ENCODE assay signal across 9 cellular contexts in genomic region chr2:54704688-54705605, GRCh38. TPM values are rescaled to one million over a fixed set of nuclear protein-coding genes. Genes with fewer than 3 reads are reported as not detected.
DNase-seq lines count a peak whose midpoint lies in the region; ATAC-seq and TF ChIP-seq lines count a peak whose summit lies in the region.
"Had no signal": no experiment of that assay in that cellular context is flagged by ENCODE, and none has a peak within 500 bp of the region (broad histone marks: within the 10 kb centered on the region; RNA-seq: fewer than 3 reads in every experiment).

No MANE protein-coding gene starts in this region.

- H3K9me3 ChIP-seq in PC-3 (ENCODE audit: low read length) = no peaks in the 10 kb centered on the region

- H3K4me1 Mint-ChIP-seq in effector memory CD8-positive, alpha-beta T cell (ENCODE audit: low read depth in 2 of 2) = peaks cover 0 to 3% of the 10 kb centered on the region in 2 donors

- no peak overlapping the region for H3K4me2 ChIP-seq in PC-3 (ENCODE audit: low read length)

- no peaks in the 10 kb centered on the region for H3K4me1 ChIP-seq in PC-3 (ENCODE audit: insufficient read depth, low read length)

- H3K36me3 Mint-ChIP-seq in effector memory CD8-positive, alpha-beta T cell (ENCODE audit: insufficient read depth) = peaks cover 4% of the 10 kb centered on the region
- H3K36me3 Mint-ChIP-seq: activated naive CD8-positive, alpha-beta T cell had no signal

- TF ChIP-seq POLR2A in lower leg skin (IDR thresholded peaks at IDR 0.05) = no peak

- CTCF ChIA-PET in PC-3 (lab: Charles Lee) = interaction anchor here (0.6 to 2.7 kb wide), 12 partner anchors 12 to 601 kb away, joined by 3 to 24 read pairs (median 4); no protein-coding TSS in a partner anchor

- POLR2A ChIA-PET in PC-3 (lab: Charles Lee; ENCODE audit: unreplicated experiment) = interaction anchor here (0.6 to 0.7 kb wide), 2 partner anchors 132 to 133 kb away, joined by 3 to 4 read pairs; no protein-coding TSS in a partner anchor

- TF ChIP-seq CTCF in PC-3 (conservative IDR thresholded peaks at IDR 0.05; ENCODE audit: low read depth, low read length) = peak; percentile 79
- TF ChIP-seq CTCF in lower leg skin (IDR thresholded peaks at IDR 0.05) = no peak

- no peak overlapping the region for H3K27ac ChIP-seq in PC-3 (ENCODE audit: low read length)

- no peak overlapping the region for H3K4me3 ChIP-seq in PC-3 (ENCODE audit: low read length)
- no peak overlapping the region for H3K4me3 ChIP-seq in lower leg skin (ENCODE audit: low read depth, poor library complexity, severe bottlenecking)

- WGBS in lower leg skin, 2 donors = 3 to 5% methylated on average over 3 of the region's 3 CpGs

- H3K4me3 Mint-ChIP-seq in effector memory CD8-positive, alpha-beta T cell = no peak overlapping the region
- H3K4me3 Mint-ChIP-seq: activated naive CD8-positive, alpha-beta T cell had no signal

- H3K27ac Mint-ChIP-seq in effector memory CD8-positive, alpha-beta T cell = no peak overlapping the region
- H3K27ac Mint-ChIP-seq: activated naive CD8-positive, alpha-beta T cell had no signal

- H3K9me3 Mint-ChIP-seq in effector memory CD8-positive, alpha-beta T cell = no peaks in the 10 kb centered on the region

- no TSS peak for BruUV-seq in PC-3 (replicated peaks; lab: Mats Ljungman, UMichigan)

- H3K9me2 ChIP-seq in PC-3 (replicated peaks; ENCODE audit: low read length) = no peaks in the 10 kb centered on the region

- ATAC-seq in Right ventricle myocardium superior (ENCODE audit: poor library complexity) (peak; percentile 69), Right ventricle myocardium inferior (no peak), PC-3 (peak; percentile 90), HG02870 (IDR thresholded peaks at IDR 0.05; ENCODE audit: unreplicated experiment) (no peak)
- peak; percentile 76 for ATAC-seq in effector memory CD8-positive, alpha-beta T cell (replicated peaks)

- H3K79me2 ChIP-seq in PC-3 (ENCODE audit: low read length) = no peaks in the 10 kb centered on the region

- DNase-seq in Right ventricle myocardium superior = no peak
- no peak for DNase-seq in Right ventricle myocardium inferior (ENCODE audit: missing footprints)
- peak; percentile 65 for DNase-seq in HuH-7 (ENCODE audit: low spot score)
- peak; percentile 84 for DNase-seq in PC-3
- no peak for DNase-seq in effector memory CD8-positive, alpha-beta T cell
- peak; percentile 78 for DNase-seq in myocyte (ENCODE audit: low read depth)
- no peak for DNase-seq in lower leg skin (ENCODE audit: low spot score in 2 of 2)

- H3K27me3 Mint-ChIP-seq in effector memory CD8-positive, alpha-beta T cell = peaks cover 4 to 22% of the 10 kb centered on the region in 2 donors

- no peaks in the 10 kb centered on the region for H3K36me3 ChIP-seq in PC-3 (ENCODE audit: low read depth, low read length)

- H3K9ac ChIP-seq in PC-3 (ENCODE audit: low read length) = no peak overlapping the region

- no peak overlapping the region for H2AFZ ChIP-seq in PC-3 (ENCODE audit: low read length)

- no peaks in the 10 kb centered on the region for H4K20me1 ChIP-seq in PC-3 (ENCODE audit: low read length)

- intact Hi-C loops in Right ventricle myocardium superior (cut with DNase I) (loop anchor here (5.0 kb wide), 2 partner anchors 528 to 598 kb away; no protein-coding TSS in a partner anchor), Right ventricle myocardium inferior (cut with DNase I) (loop anchor here (2.0 to 10.0 kb wide), 4 partner anchors 38 to 600 kb away; no protein-coding TSS in a partner anchor), PC-3 (cut with micrococcal nuclease) (loop anchor here (1.0 to 5.0 kb wide), 5 partner anchors 38 to 598 kb away; partner anchors contain the start of genes ACYP2 and SPTBN1), lower leg skin (cut with DNase I; ENCODE audit: low total_unique reads) (loop anchor here (10.0 kb wide), 1 partner anchor 180 kb away; no protein-coding TSS in a partner anchor)

- no peaks in the 10 kb centered on the region for H3F3A ChIP-seq in PC-3 (ENCODE audit: low read length, unreplicated experiment)

- H3K27me3 ChIP-seq in PC-3 (ENCODE audit: low read length) = no peaks in the 10 kb centered on the region

RNA-seq across cellular contexts. Expression of gene EML6, which starts 18.5 kb away (rescaled TPM):
- total RNA-seq in Right ventricle myocardium superior (0.56 TPM), Right ventricle myocardium inferior (0.16 TPM), PC-3 (2014; rRNA removed) (5.3 and 15.7 TPM in 2 replicates), myocyte (3.5 and 29.7 TPM in 2 replicates), lower leg skin (1 to 10 TPM; 1.8 to 4.4 (median 3.3) TPM)
- 2.2 TPM for polyA plus RNA-seq in myocyte (2012)

Comparison
In these comparisons a context has a peak if more than half of its experiments do, and no peak if none do; other contexts are left out.
1. ATAC-seq: peak in Right ventricle myocardium superior (single experiment), PC-3 (single experiment) and effector memory CD8-positive, alpha-beta T cell (single experiment); none in Right ventricle myocardium inferior (single experiment) and HG02870 (single experiment).
2. DNase-seq: peak in HuH-7 (single experiment), PC-3 (single experiment) and myocyte (single experiment); none in Right ventricle myocardium superior (single experiment), Right ventricle myocardium inferior (single experiment), effector memory CD8-positive, alpha-beta T cell (0 of 3) and lower leg skin (0 of 2).